Comparison of ENCODE assay signal across 22 cellular contexts in the genomic region with DNA sequence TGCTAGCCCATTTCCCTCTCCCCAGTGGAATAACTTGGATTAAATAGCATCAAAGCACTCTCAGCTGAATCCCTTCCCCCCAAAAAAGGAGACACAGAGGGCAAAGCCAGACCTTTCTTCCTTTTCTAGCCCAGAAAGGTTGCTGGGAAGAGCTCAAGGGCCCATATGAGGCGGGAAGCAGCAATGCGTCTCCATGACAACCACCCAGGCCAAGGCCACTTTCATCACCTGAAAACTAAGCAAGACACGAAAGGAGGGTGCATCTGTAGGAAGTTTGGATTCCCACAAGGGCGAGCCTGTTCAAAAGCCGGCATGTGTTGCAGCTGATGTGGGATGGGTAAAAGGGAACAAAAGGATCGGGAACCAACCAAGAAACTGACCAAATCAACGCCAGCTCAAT.
"Had no signal": no experiment of that assay in that cellular context is flagged by ENCODE, and none has a peak within 500 bp of the region (broad histone marks: within the 10 kb centered on the region; RNA-seq: fewer than 3 reads in every experiment).

No MANE protein-coding gene starts in this region.

- H3K4me2 ChIP-seq: smooth muscle cell had no signal

- H3K4me3 ChIP-seq: adrenal gland, ascending aorta, left ventricle myocardium inferior, sigmoid colon, smooth muscle cell, upper lobe of left lung had no signal

- H3K36me3 ChIP-seq: adrenal gland, ascending aorta, brain microvascular endothelial cell, left ventricle myocardium inferior, sigmoid colon, upper lobe of left lung had no signal

- H3K27me3 ChIP-seq: ascending aorta, brain microvascular endothelial cell, foreskin keratinocyte, upper lobe of left lung had no signal

- H3K4me1 ChIP-seq: adrenal gland, foreskin keratinocyte had no signal

- ATAC-seq: activated CD4-positive, alpha-beta T cell treated with anti-CD3 and anti-CD28 coated beads for 36 hours; activated T-helper 17 cell treated with anti-CD3 and anti-CD28 coated beads, Interleukin-2, amount 50 U/mL, for 72 hours; foreskin keratinocyte; natural killer cell; stimulated activated memory B cell treated with anti-CD40 and anti-IgM and Interleukin-4, amounts not matched to agents 10 μg/mL and 1 μg/mL and 100 μg/mL, for 72 hours had no signal

- H3K27ac ChIP-seq: adrenal gland, ascending aorta, brain microvascular endothelial cell, foreskin keratinocyte, left ventricle myocardium inferior, sigmoid colon, upper lobe of left lung had no signal

- DNase-seq: activated CD4-positive, alpha-beta T cell treated with anti-CD3 and anti-CD28 coated beads for 36 hours; activated CD4-positive, alpha-beta T cell treated with anti-CD3 and anti-CD28 coated beads, Interleukin-2, amount 50 U/mL, for 4 hours; activated CD8-positive, alpha-beta memory T cell treated with anti-CD3 and anti-CD28 coated beads for 24 hours; activated CD8-positive, alpha-beta memory T cell treated with anti-CD3 and anti-CD28 coated beads, Interleukin-2, amount 50 U/mL, for 4 hours; activated T-cell treated with anti-CD3 and anti-CD28 coated beads, Interleukin-2, amount 50 U/mL, for 24 hours; adrenal gland; brain microvascular endothelial cell; caudate nucleus; effector CD4-positive, alpha-beta T cell; foreskin keratinocyte; kidney glomerular epithelial cell; left ventricle myocardium inferior; midbrain; natural killer cell; retina; sigmoid colon; stimulated activated CD4-positive, alpha-beta T cell treated with anti-CD3 and anti-CD28 coated beads, Interleukin-15, amount 100 ng/mL, for 24 hours; upper lobe of left lung had no signal

- H3K9me3 ChIP-seq: adrenal gland, ascending aorta, left ventricle myocardium inferior, upper lobe of left lung had no signal
